In the genomic region with DNA sequence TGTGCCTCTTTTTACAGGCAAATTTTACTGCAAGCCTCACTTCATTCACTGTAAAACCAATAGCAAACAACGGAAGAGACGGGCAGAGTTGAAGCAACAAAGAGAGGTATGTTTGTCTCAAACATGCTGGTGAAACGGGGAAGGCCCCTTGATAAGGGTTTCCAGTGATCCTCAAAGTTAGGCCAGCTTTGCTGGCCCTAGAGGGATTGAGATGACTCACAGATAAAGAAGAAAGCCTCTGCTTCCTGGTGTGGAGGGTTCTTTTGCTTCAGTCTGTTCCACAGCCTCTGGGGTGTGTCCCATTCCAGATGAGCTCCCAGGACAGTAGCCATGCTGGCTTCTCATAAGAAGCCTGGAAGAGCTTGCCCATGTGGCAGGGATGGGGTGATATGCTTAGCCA, we compare ENCODE assay signal across 14 cellular contexts.
DNase-seq lines count a peak whose midpoint lies in the region; ATAC-seq and TF ChIP-seq lines count a peak whose summit lies in the region.
"Had no signal": no experiment of that assay in that cellular context is flagged by ENCODE, and none has a peak within 500 bp of the region (broad histone marks: within the 10 kb centered on the region; RNA-seq: fewer than 3 reads in every experiment).

No MANE protein-coding gene starts in this region.

- H3K9me1 ChIP-seq in IMR-90 (ENCODE audit: insufficient read depth, low read length) = peaks cover 20% of the 10 kb centered on the region

- H4K20me1 ChIP-seq in IMR-90 (ENCODE audit: insufficient read depth, low read length) = no peaks in the 10 kb centered on the region

- no peak overlapping the region; the same call in 1 of the 2 replicates for H3K9ac ChIP-seq in IMR-90 (ENCODE audit: low read depth, low read length)
- H3K9ac ChIP-seq in endodermal cell (ENCODE audit: extremely low read depth, low read length, poor library complexity, severe bottlenecking) = no peak overlapping the region
- H3K9ac ChIP-seq in neuronal stem cell (ENCODE audit: low read depth, low read length, poor library complexity) = no peak overlapping the region

- H3K9me3 ChIP-seq in Caco-2 = no peaks in the 10 kb centered on the region
- no peaks in the 10 kb centered on the region for H3K9me3 ChIP-seq in IMR-90 (ENCODE audit: control insufficient read depth, insufficient read depth, low read length)
- no peaks in the 10 kb centered on the region for H3K9me3 ChIP-seq in endodermal cell (ENCODE audit: control insufficient read depth, low read length)
- H3K9me3 ChIP-seq in neuronal stem cell (replicated peaks in 1 of 2; ENCODE audit: control insufficient read depth in 2 of 2, insufficient read depth in 1 of 2, low read depth in 1 of 2, low read length in 2 of 2) = peaks cover 0 to 4% of the 10 kb centered on the region in 2 donors
- H3K9me3 ChIP-seq: BE2C had no signal

- 83% methylated on average over 1 of the region's 3 CpGs; no CpG with 5 or more reads in 1 of the 2 experiments for WGBS in IMR-90 (ENCODE audit: extremely low coverage in 2 of 2, insufficient read length in 1 of 2), 2 experiments
- WGBS in endodermal cell (ENCODE audit: insufficient coverage in 1 of 2, insufficient read length in 1 of 2), 2 experiments = 55 to 80% methylated on average over 3 of the region's 3 CpGs
- no CpG with 5 or more reads among the region's 3 CpGs for WGBS in neuronal stem cell (ENCODE audit: extremely low coverage in 2 of 2, insufficient read length in 2 of 2, insufficient replicate concordance in 1 of 2), 2 donors

- H3K14ac ChIP-seq in IMR-90 (replicated peaks; ENCODE audit: low read depth, low read length) (no peak overlapping the region), neuronal stem cell (ENCODE audit: low read length) (no peak overlapping the region)

- H3K27ac ChIP-seq in IMR-90 (ENCODE audit: insufficient read depth, low read length) = no peak overlapping the region; the same call in 1 of the 2 replicates
- H3K27ac ChIP-seq in endodermal cell (ENCODE audit: low read depth, low read length) = no peak overlapping the region
- H3K27ac ChIP-seq in neuronal stem cell (replicated peaks; ENCODE audit: low read length) = no peak overlapping the region

- no peak overlapping the region for H2BK12ac ChIP-seq in neuronal stem cell (ENCODE audit: low read length)

- in situ Hi-C loops in IMR-90 (cut with MboI; ENCODE audit: low sequenced_read_pairs) = loop anchor here (25.0 kb wide), 1 partner anchor 1471 kb away; no protein-coding TSS in a partner anchor

- no peak overlapping the region for H3K4me3 ChIP-seq in Caco-2 (ENCODE audit: low read depth, low read length)
- no peak overlapping the region for H3K4me3 ChIP-seq in IMR-90 (ENCODE audit: insufficient read depth, low read depth, low read length)
- H3K4me3 ChIP-seq in endodermal cell (ENCODE audit: low read length) = no peak overlapping the region
- H3K4me3 ChIP-seq in neuronal stem cell (ENCODE audit: low read length in 2 of 2) = no peak overlapping the region

- no peak overlapping the region for H3K4me2 ChIP-seq in IMR-90 (ENCODE audit: low read depth, low read length)
- no peak overlapping the region for H3K4me2 ChIP-seq in neuronal stem cell (ENCODE audit: insufficient read depth, low read length, poor library complexity, severe bottlenecking)

- H3K27me3 Mint-ChIP-seq in Caco-2 (ENCODE audit: insufficient read depth, unreplicated experiment) (no peaks in the 10 kb centered on the region), endodermal cell (ENCODE audit: insufficient read depth) (no peaks in the 10 kb centered on the region)

- dilution Hi-C loops in IMR-90 (cut with HindIII; ENCODE audit: low sequenced_read_pairs, unreplicated experiment) = no loop called here

- BruUV-seq in Caco-2 (replicated peaks; lab: Mats Ljungman, UMichigan) = no TSS peak
- no TSS peak for BruUV-seq in IMR-90 (replicated peaks; lab: Mats Ljungman, UMichigan)

- DNase-seq in Caco-2 = peak; percentile 85 to 86
- DNase-seq in IMR-90 = peak; percentile 60
- DNase-seq in endodermal cell = no peak
- DNase-seq in neuronal stem cell (ENCODE audit: low spot score) = no peak
- DNase-seq in DMS 273 (lab: John Stamatoyannopoulos, UW; ENCODE audit: unreplicated experiment) = no peak
- DNase-seq in medulla oblongata (ENCODE audit: extremely low spot score) = no peak
- DNase-seq in dedifferentiated amniotic fluid mesenchymal stem cell (ENCODE audit: extremely low spot score) = no peak
- DNase-seq: activated CD4-positive, alpha-beta T cell treated with anti-CD3 and anti-CD28 coated beads, Interleukin-2, amount 50 U/mL, for 48 hours; BE2C; caudate nucleus; NCI-H1436 treated with DMSO at 0.1 percent for 48 hours; NCI-H69; T1000 had no signal

- intact Hi-C loops in Caco-2 (cut with micrococcal nuclease; ENCODE audit: unreplicated experiment) = loop anchor here (1.0 to 2.0 kb wide), 5 partner anchors 10 to 192 kb away; no protein-coding TSS in a partner anchor
- intact Hi-C loops in IMR-90 (cut with micrococcal nuclease) = no loop called here

- no peak for TF ChIP-seq POLR2A in IMR-90 (IDR thresholded peaks at IDR 0.05; ENCODE audit: low read depth, low read length)

- H3K36me3 Mint-ChIP-seq in Caco-2 (ENCODE audit: insufficient read depth, unreplicated experiment) (peaks cover 98% of the 10 kb centered on the region), endodermal cell (ENCODE audit: low read depth) (no peaks in the 10 kb centered on the region)

- TF ChIP-seq CTCF in Caco-2 (IDR thresholded peaks at IDR 0.05; ENCODE audit: insufficient read depth in 1 of 2, low read depth in 1 of 2, low read length in 1 of 2, severe bottlenecking in 1 of 2, unreplicated experiment in 1 of 2) = no peak
- TF ChIP-seq CTCF in IMR-90 (conservative IDR thresholded peaks at IDR 0.05; ENCODE audit: low read depth, low read length) = no peak
- TF ChIP-seq CTCF in endodermal cell (conservative IDR thresholded peaks at IDR 0.05) = no peak

- H3K4me1 Mint-ChIP-seq in Caco-2 (ENCODE audit: low read depth, unreplicated experiment) (peaks cover 70% of the 10 kb centered on the region), endodermal cell (peaks cover 25% of the 10 kb centered on the region)

- H2BK20ac ChIP-seq in IMR-90 (ENCODE audit: low read depth, low read length) = no peak overlapping the region

- H2AFZ ChIP-seq in IMR-90 (replicated peaks; ENCODE audit: low read length, poor library complexity) (no peak overlapping the region), neuronal stem cell (ENCODE audit: low read length) (no peak overlapping the region)

- H2BK120ac ChIP-seq in IMR-90 (ENCODE audit: low read depth, low read length) (no peak overlapping the region), neuronal stem cell (ENCODE audit: low read depth, low read length) (no peak overlapping the region)

- no peak overlapping the region for H3K56ac ChIP-seq in IMR-90 (ENCODE audit: extremely low read depth, insufficient read depth, low read length)

- H2BK5ac ChIP-seq in IMR-90 (ENCODE audit: low read depth, low read length, poor library complexity, severe bottlenecking) (no peak overlapping the region), neuronal stem cell (ENCODE audit: low read length) (no peak overlapping the region)

- H3K18ac ChIP-seq in IMR-90 (ENCODE audit: low read depth, low read length) = no peak overlapping the region
- H3K18ac ChIP-seq in neuronal stem cell (ENCODE audit: low read length) = no peak overlapping the region

- H3K4me3 Mint-ChIP-seq in Caco-2 (ENCODE audit: unreplicated experiment) (peak overlapping the region; percentile 42), endodermal cell (no peak overlapping the region)

- H3K4ac ChIP-seq in IMR-90 (ENCODE audit: low read depth, low read length) = 0 out of 2 replicates have a peak overlapping the region, but pooled peaks have one; percentile 15
- H3K4ac ChIP-seq in neuronal stem cell (ENCODE audit: low read length) = no peak overlapping the region

- H3K23ac ChIP-seq in IMR-90 (ENCODE audit: low read depth, low read length) (0 out of 2 replicates have a peak overlapping the region, but pooled peaks have one; percentile 43), neuronal stem cell (ENCODE audit: low read depth, low read length, poor library complexity) (peak overlapping the region; percentile 40)

- POLR2A ChIA-PET in Caco-2 (lab: Charles Lee) (interaction anchor here (0.8 kb wide), 1 partner anchor 10 kb away, joined by 3 read pairs; no protein-coding TSS in a partner anchor), IMR-90 (lab: Charles Lee; ENCODE audit: unreplicated experiment) (interaction anchor here (0.6 kb wide), 2 partner anchors 21 to 28 kb away, joined by 3 read pairs; no protein-coding TSS in a partner anchor)

- H2AK9ac ChIP-seq in IMR-90 (replicated peaks; ENCODE audit: low read depth, low read length, poor library complexity) = peak overlapping the region; percentile 74

- H2BK15ac ChIP-seq in IMR-90 (ENCODE audit: low read depth, low read length) (no peak overlapping the region), neuronal stem cell (ENCODE audit: low read length) (no peak overlapping the region)

- TF ChIP-seq RAD21 in IMR-90 (IDR thresholded peaks at IDR 0.05; ENCODE audit: low read length) = no peak

- H3K27me3 ChIP-seq in Caco-2 (replicated peaks; ENCODE audit: control insufficient read depth, insufficient read depth, low read length) (no peaks in the 10 kb centered on the region), IMR-90 (ENCODE audit: control insufficient read depth, insufficient read depth, low read length) (no peaks in the 10 kb centered on the region), endodermal cell (ENCODE audit: control insufficient read depth, insufficient read depth, low read length, poor library complexity, severe bottlenecking) (no peaks in the 10 kb centered on the region), neuronal stem cell (ENCODE audit: control insufficient read depth in 3 of 3, insufficient read depth in 3 of 3, low read depth in 1 of 3, low read length in 3 of 3) (no peaks in the 10 kb centered on the region)
- H3K27me3 ChIP-seq: BE2C had no signal

- H3K79me1 ChIP-seq in IMR-90 (ENCODE audit: low read depth in 1 of 2, low read length in 2 of 2) (peaks cover 24 to 78% of the 10 kb centered on the region in 2 experiments), neuronal stem cell (ENCODE audit: low read depth, low read length) (no peaks in the 10 kb centered on the region)

- CTCF ChIA-PET in Caco-2 (lab: Charles Lee) = interaction anchor here (0.6 to 1.3 kb wide), 7 partner anchors 10 to 214 kb away, joined by 3 to 13 read pairs (median 3); no protein-coding TSS in a partner anchor
- CTCF ChIA-PET in IMR-90 (lab: Yijun Ruan, JAX) = no interaction called here

- H4K5ac ChIP-seq in IMR-90 (ENCODE audit: low read depth, low read length) = peak overlapping the region; percentile 82; the same call in 1 of the 2 replicates

- H3K36me3 ChIP-seq in Caco-2 (ENCODE audit: control insufficient read depth, insufficient read depth, low read length) (peaks cover 9% of the 10 kb centered on the region; the same call in 1 of the 2 replicates), IMR-90 (ENCODE audit: control insufficient read depth, insufficient read depth, low read length) (peaks cover 68% of the 10 kb centered on the region), endodermal cell (ENCODE audit: control insufficient read depth, insufficient read depth, low read length) (no peaks in the 10 kb centered on the region), neuronal stem cell (replicated peaks in 1 of 2; ENCODE audit: control insufficient read depth in 2 of 2, insufficient read depth in 2 of 2, low read length in 2 of 2) (no peaks in the 10 kb centered on the region)
- H3K36me3 ChIP-seq: BE2C had no signal

- H4K8ac ChIP-seq in IMR-90 (ENCODE audit: low read depth in 2 of 2, low read length in 2 of 2) (peak overlapping the region in 1 of 2 experiments; percentile 45; a peak in 3 of 4 replicates), neuronal stem cell (ENCODE audit: low read depth, low read length) (no peak overlapping the region)

- ATAC-seq in IMR-90 (ENCODE audit: low read depth) (peak; percentile 90), GM21825 (IDR thresholded peaks at IDR 0.05; ENCODE audit: unreplicated experiment) (no peak)

- H3K9me3 Mint-ChIP-seq in Caco-2 (ENCODE audit: unreplicated experiment) = no peaks in the 10 kb centered on the region
- H3K9me3 Mint-ChIP-seq in endodermal cell = no peaks in the 10 kb centered on the region

- H4K91ac ChIP-seq in IMR-90 (ENCODE audit: insufficient read depth, low read depth, low read length) = 0 out of 2 replicates have a peak overlapping the region, but pooled peaks have one; percentile 47
- no peak overlapping the region for H4K91ac ChIP-seq in neuronal stem cell (ENCODE audit: low read depth, low read length, poor library complexity)

- H3K4me1 ChIP-seq in Caco-2 = peaks cover 67% of the 10 kb centered on the region
- peaks cover 6% of the 10 kb centered on the region; the same call in 1 of the 2 replicates for H3K4me1 ChIP-seq in IMR-90 (ENCODE audit: control insufficient read depth, insufficient read depth, low read length)
- H3K4me1 ChIP-seq in endodermal cell (ENCODE audit: control insufficient read depth, insufficient read depth, low read length) = peaks cover 15% of the 10 kb centered on the region
- H3K4me1 ChIP-seq in neuronal stem cell (ENCODE audit: control insufficient read depth in 2 of 2, insufficient read depth in 1 of 2, low read depth in 1 of 2, low read length in 2 of 2) = peaks cover 0 to 1% of the 10 kb centered on the region in 2 donors

- H2AK5ac ChIP-seq in IMR-90 (ENCODE audit: low read depth, low read length) = peak overlapping the region; percentile 24; the same call in 1 of the 2 replicates
- no peak overlapping the region for H2AK5ac ChIP-seq in neuronal stem cell (ENCODE audit: low read depth, low read length)

- peak overlapping the region; percentile 96 for H3K27ac Mint-ChIP-seq in Caco-2 (ENCODE audit: unreplicated experiment)
- peak overlapping the region; percentile 5 for H3K27ac Mint-ChIP-seq in endodermal cell

Comparison
In these comparisons a context has a peak if more than half of its experiments do, and no peak if none do; other contexts are left out.
1. DNase-seq: peak in Caco-2 (2 of 2) and IMR-90 (single experiment); none in endodermal cell (single experiment), neuronal stem cell (single experiment), DMS 273 (single experiment), medulla oblongata (single experiment) and dedifferentiated amniotic fluid mesenchymal stem cell (single experiment).